1 cellular context compared by ENCODE assay signal in the genomic region with DNA sequence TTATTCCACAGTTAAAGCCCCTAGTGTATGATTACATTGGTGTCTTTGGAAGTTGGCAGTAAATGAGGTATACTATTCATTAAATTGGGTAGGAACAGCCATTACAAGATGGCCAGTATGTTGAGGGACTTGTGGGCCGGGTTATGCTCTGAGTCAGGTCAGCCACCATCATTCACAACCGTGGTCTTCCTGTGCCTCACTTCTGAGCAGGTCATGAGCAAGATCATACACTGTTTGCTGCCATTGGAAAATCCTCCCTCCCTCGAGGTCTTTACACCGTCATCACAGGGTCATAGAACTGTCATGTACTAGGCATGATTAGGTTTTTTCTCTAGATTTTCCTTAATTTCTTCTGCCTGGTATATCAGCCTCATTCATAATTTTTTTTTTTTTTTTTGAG.
TF ChIP-seq lines count a peak whose summit lies in the region.

No MANE protein-coding gene starts in this region.

TF ChIP-seq in K562, 482 proteins besides CTCF, POLR2A, EP300 and RAD21 (continued from another document):
- TF ChIP-seq, protein P1, sequence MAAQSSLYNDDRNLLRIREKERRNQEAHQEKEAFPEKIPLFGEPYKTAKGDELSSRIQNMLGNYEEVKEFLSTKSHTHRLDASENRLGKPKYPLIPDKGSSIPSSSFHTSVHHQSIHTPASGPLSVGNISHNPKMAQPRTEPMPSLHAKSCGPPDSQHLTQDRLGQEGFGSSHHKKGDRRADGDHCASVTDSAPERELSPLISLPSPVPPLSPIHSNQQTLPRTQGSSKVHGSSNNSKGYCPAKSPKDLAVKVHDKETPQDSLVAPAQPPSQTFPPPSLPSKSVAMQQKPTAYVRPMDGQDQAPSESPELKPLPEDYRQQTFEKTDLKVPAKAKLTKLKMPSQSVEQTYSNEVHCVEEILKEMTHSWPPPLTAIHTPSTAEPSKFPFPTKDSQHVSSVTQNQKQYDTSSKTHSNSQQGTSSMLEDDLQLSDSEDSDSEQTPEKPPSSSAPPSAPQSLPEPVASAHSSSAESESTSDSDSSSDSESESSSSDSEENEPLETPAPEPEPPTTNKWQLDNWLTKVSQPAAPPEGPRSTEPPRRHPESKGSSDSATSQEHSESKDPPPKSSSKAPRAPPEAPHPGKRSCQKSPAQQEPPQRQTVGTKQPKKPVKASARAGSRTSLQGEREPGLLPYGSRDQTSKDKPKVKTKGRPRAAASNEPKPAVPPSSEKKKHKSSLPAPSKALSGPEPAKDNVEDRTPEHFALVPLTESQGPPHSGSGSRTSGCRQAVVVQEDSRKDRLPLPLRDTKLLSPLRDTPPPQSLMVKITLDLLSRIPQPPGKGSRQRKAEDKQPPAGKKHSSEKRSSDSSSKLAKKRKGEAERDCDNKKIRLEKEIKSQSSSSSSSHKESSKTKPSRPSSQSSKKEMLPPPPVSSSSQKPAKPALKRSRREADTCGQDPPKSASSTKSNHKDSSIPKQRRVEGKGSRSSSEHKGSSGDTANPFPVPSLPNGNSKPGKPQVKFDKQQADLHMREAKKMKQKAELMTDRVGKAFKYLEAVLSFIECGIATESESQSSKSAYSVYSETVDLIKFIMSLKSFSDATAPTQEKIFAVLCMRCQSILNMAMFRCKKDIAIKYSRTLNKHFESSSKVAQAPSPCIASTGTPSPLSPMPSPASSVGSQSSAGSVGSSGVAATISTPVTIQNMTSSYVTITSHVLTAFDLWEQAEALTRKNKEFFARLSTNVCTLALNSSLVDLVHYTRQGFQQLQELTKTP (IDR thresholded peaks at IDR 0.05; ENCODE audit: low read depth in 1 of 2, partially characterized antibody in 2 of 2), result no peak
